In the genomic region with DNA sequence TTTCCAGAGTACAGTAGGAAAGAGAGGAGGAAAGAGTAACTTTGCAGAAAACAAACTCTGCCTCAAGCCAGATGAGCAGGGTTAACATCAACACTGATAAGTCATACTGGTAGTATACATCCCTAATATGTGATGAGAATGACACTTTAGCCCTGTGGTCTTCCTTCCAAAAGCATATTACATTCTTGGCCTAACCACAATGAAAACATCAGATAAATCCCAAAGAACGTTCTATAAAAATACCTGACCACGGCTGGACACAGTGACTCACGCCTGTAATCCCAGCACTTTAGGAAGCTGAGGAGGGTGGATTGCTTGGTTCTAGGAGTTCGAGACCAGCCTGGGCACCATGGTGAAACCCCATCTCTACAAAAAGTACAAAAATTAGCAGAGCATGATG, we compare ENCODE assay signal across 12 cellular contexts. TPM values are rescaled to one million over a fixed set of nuclear protein-coding genes. Genes with fewer than 3 reads are reported as not detected.
DNase-seq lines count a peak whose midpoint lies in the region; ATAC-seq, FAIRE-seq and TF ChIP-seq lines count a peak whose summit lies in the region.
"Had no signal": no experiment of that assay in that cellular context is flagged by ENCODE, and none has a peak within 500 bp of the region (broad histone marks: within the 10 kb centered on the region; RNA-seq: fewer than 3 reads in every experiment).

No MANE protein-coding gene starts in this region.

- 38 to 49% (median 43%) methylated on average over 4 of the region's 4 CpGs for WGBS in psoas muscle, 3 donors

- no peak overlapping the region for H2AFZ ChIP-seq in endothelial cell of umbilical vein (ENCODE audit: low read depth, low read length)

- no peak overlapping the region for H3K4me3 ChIP-seq in Panc1 (ENCODE audit: low read depth in 2 of 2, low read length in 2 of 2)
- no peak overlapping the region for H3K4me3 ChIP-seq in endothelial cell of umbilical vein (replicated peaks in 1 of 3; ENCODE audit: insufficient read depth in 1 of 3, low read depth in 1 of 3, low read length in 3 of 3)
- H3K4me3 ChIP-seq in psoas muscle, result no peak overlapping the region
- H3K4me3 ChIP-seq: esophagus muscularis mucosa had no signal

- in situ Hi-C loops in Panc1 (cut with HindIII; ENCODE audit: low pct_unique_long_range_greater_than_20kb, low sequenced_read_pairs), result no loop called here

- H3K4me1 ChIP-seq in Panc1 (ENCODE audit: control insufficient read depth, insufficient read depth, low read length), result peaks cover 45% of the 10 kb centered on the region
- peaks cover 45% of the 10 kb centered on the region for H3K4me1 ChIP-seq in endothelial cell of umbilical vein (ENCODE audit: control insufficient read depth, extremely low read depth, insufficient read depth, low read length)
- peaks cover 41% of the 10 kb centered on the region for H3K4me1 ChIP-seq in psoas muscle

- peaks cover 32% of the 10 kb centered on the region for H3K79me2 ChIP-seq in endothelial cell of umbilical vein (ENCODE audit: control insufficient read depth, insufficient read depth, low read length)

- H3K4me2 ChIP-seq in endothelial cell of umbilical vein (ENCODE audit: insufficient read depth, low read length), result no peak overlapping the region

- H3K36me3 ChIP-seq in Panc1 (ENCODE audit: control insufficient read depth, insufficient read depth, low read length) (no peaks in the 10 kb centered on the region), endothelial cell of umbilical vein (ENCODE audit: control insufficient read depth in 2 of 2, extremely low read depth in 1 of 2, insufficient read depth in 2 of 2, low read length in 2 of 2) (no peaks in the 10 kb centered on the region), psoas muscle (ENCODE audit: insufficient read depth in 1 of 2, low read depth in 1 of 2) (no peaks in the 10 kb centered on the region)

- ATAC-seq in Panc1 (peak; percentile 41), psoas muscle (no peak), HG03175 (IDR thresholded peaks at IDR 0.05; ENCODE audit: unreplicated experiment) (no peak), HG02970 (IDR thresholded peaks at IDR 0.05; ENCODE audit: low FRiP score, unreplicated experiment) (no peak), GM21529 (IDR thresholded peaks at IDR 0.05; ENCODE audit: unreplicated experiment) (no peak)
- ATAC-seq: WTC11 had no signal

- intact Hi-C loops in Panc1 (cut with micrococcal nuclease; ENCODE audit: unreplicated experiment), result no loop called here
- intact Hi-C loops in endothelial cell of umbilical vein (cut with micrococcal nuclease), result no loop called here
- intact Hi-C loops in psoas muscle (cut with DNase I), result no loop called here

- no peaks in the 10 kb centered on the region for H3K9me1 ChIP-seq in endothelial cell of umbilical vein (replicated peaks; ENCODE audit: control insufficient read depth, extremely low read depth, insufficient read depth, low read length)

- no peaks in the 10 kb centered on the region for H3K27me3 ChIP-seq in Panc1 (ENCODE audit: control insufficient read depth, insufficient read depth, low read length)
- H3K27me3 ChIP-seq in endothelial cell of umbilical vein (ENCODE audit: control insufficient read depth in 2 of 2, insufficient read depth in 2 of 2, low read length in 2 of 2), result no peaks in the 10 kb centered on the region
- H3K27me3 ChIP-seq in psoas muscle (ENCODE audit: insufficient read depth in 3 of 3, low read length in 2 of 3), result no peaks in the 10 kb centered on the region
- H3K27me3 ChIP-seq: esophagus muscularis mucosa had no signal

- H4K20me1 ChIP-seq in endothelial cell of umbilical vein (replicated peaks; ENCODE audit: control insufficient read depth, extremely low read depth, insufficient read depth, low read length), result no peaks in the 10 kb centered on the region

- CTCF ChIA-PET in Panc1 (lab: Charles Lee), result interaction anchor here (0.5 kb wide), 1 partner anchor 60 kb away, joined by 4 read pairs; no protein-coding TSS in a partner anchor
- CTCF ChIA-PET in endothelial cell of umbilical vein (lab: Charles Lee), result interaction anchor here (0.9 kb wide), 1 partner anchor 59 kb away, joined by 3 read pairs; no protein-coding TSS in a partner anchor
- CTCF ChIA-PET in HEK293T (lab: Yijun Ruan, JAX), result no interaction called here

- DNase-seq in GM04504 (ENCODE audit: low read depth) (peak; percentile 87), Panc1 (ENCODE audit: low read depth, low spot score) (peak; percentile 24), endothelial cell of umbilical vein (ENCODE audit: low read depth, low spot score) (peak; percentile 48), psoas muscle (no peak), HEK293T (ENCODE audit: extremely low spot score) (no peak)
- DNase-seq: activated naive CD4-positive, alpha-beta T cell treated with anti-CD3 and anti-CD28 coated beads for 36 hours; stimulated activated CD4-positive, alpha-beta T cell treated with anti-CD3 and anti-CD28 coated beads, Interleukin-1b, Interleukin-23, amount 100 ng/mL, for 48 hours had no signal

- no peak overlapping the region for H3K9ac ChIP-seq in endothelial cell of umbilical vein (replicated peaks; ENCODE audit: extremely low read depth, insufficient read depth, low read length)

- BruUV-seq in Panc1 (replicated peaks; lab: Mats Ljungman, UMichigan) (no TSS peak), endothelial cell of umbilical vein (replicated peaks; lab: Mats Ljungman, UMichigan) (no TSS peak)

- TF ChIP-seq POLR2A in endothelial cell of umbilical vein (IDR thresholded peaks at IDR 0.05; ENCODE audit: low read depth, low read length), result no peak

- FAIRE-seq in endothelial cell of umbilical vein (lab: Jason Lieb, UNC), result peak; percentile 80

- dilution Hi-C loops in endothelial cell of umbilical vein (cut with MboI; ENCODE audit: extremely low pct_ligation_motif_present, low sequenced_read_pairs), result no loop called here

- POLR2A ChIA-PET in Panc1 (lab: Charles Lee) (interaction anchor here (1.0 kb wide), 1 partner anchor 10 kb away, joined by 3 read pairs; no protein-coding TSS in a partner anchor), endothelial cell of umbilical vein (lab: Charles Lee) (no interaction called here), HEK293T (lab: Yijun Ruan, JAX) (no interaction called here)

- peak overlapping the region; percentile 95 for H3K27ac ChIP-seq in Panc1 (ENCODE audit: low read length)
- H3K27ac ChIP-seq in endothelial cell of umbilical vein (ENCODE audit: insufficient read depth, low read depth, low read length), result peak overlapping the region; percentile 80
- H3K27ac ChIP-seq in psoas muscle, result peak overlapping the region; percentile 98

- no peak for TF ChIP-seq CTCF in Panc1 (IDR thresholded peaks at IDR 0.05)
- TF ChIP-seq CTCF in endothelial cell of umbilical vein (IDR thresholded peaks at IDR 0.05; ENCODE audit: extremely low read depth in 1 of 2, insufficient read depth in 1 of 2, low read depth in 1 of 2, low read length in 2 of 2), result no peak
- TF ChIP-seq CTCF in psoas muscle (IDR thresholded peaks at IDR 0.05), result no peak

- H3K9me3 ChIP-seq in Panc1 (ENCODE audit: control insufficient read depth, insufficient read depth, low read depth, low read length) (no peaks in the 10 kb centered on the region), endothelial cell of umbilical vein (replicated peaks; ENCODE audit: control insufficient read depth, insufficient read depth, low read length) (no peaks in the 10 kb centered on the region), psoas muscle (no peaks in the 10 kb centered on the region)
- H3K9me3 ChIP-seq: esophagus muscularis mucosa had no signal

TF ChIP-seq in endothelial cell of umbilical vein, 7 proteins besides CTCF, POLR2A, EP300 and RAD21:
- TF ChIP-seq MYC (IDR thresholded peaks at IDR 0.05; ENCODE audit: low read depth, low read length), result no peak
- TF ChIP-seq POLR2AphosphoS5 (IDR thresholded peaks at IDR 0.05; ENCODE audit: insufficient read depth, low read depth, low read length), result peak; percentile 35
- TF ChIP-seq GATA2 (IDR thresholded peaks at IDR 0.05; ENCODE audit: insufficient read depth, insufficient read length, low read depth, low read length), result peak; percentile 42
- peak; percentile 73 for TF ChIP-seq FOS (IDR thresholded peaks at IDR 0.05; ENCODE audit: borderline replicate concordance, insufficient read depth, low read length)
TF ChIP-seq in endothelial cell of umbilical vein: peak in this region for 3.

TF ChIP-seq in HEK293T, 16 proteins besides CTCF, POLR2A, EP300 and RAD21 (continues in another document):
- no peak for TF ChIP-seq FOXM1 (IDR thresholded peaks at IDR 0.05; ENCODE audit: borderline replicate concordance)
- no peak for TF ChIP-seq SUZ12 (IDR thresholded peaks at IDR 0.05)
- no peak for TF ChIP-seq NFRKB (IDR thresholded peaks at IDR 0.05)
- no peak for TF ChIP-seq CTBP1 (IDR thresholded peaks at IDR 0.05; ENCODE audit: borderline replicate concordance)
- no peak for TF ChIP-seq LEF1 (IDR thresholded peaks at IDR 0.05; ENCODE audit: borderline replicate concordance)
- no peak for TF ChIP-seq FOXA1 (IDR thresholded peaks at IDR 0.05)
- TF ChIP-seq ARNT (IDR thresholded peaks at IDR 0.05), result no peak
- TF ChIP-seq FOXK2 (IDR thresholded peaks at IDR 0.05), result no peak
- no peak for TF ChIP-seq L3MBTL2 (conservative IDR thresholded peaks at IDR 0.05)
- no peak for TF ChIP-seq BHLHE40 (IDR thresholded peaks at IDR 0.05; ENCODE audit: borderline replicate concordance)
- TF ChIP-seq, protein P1, sequence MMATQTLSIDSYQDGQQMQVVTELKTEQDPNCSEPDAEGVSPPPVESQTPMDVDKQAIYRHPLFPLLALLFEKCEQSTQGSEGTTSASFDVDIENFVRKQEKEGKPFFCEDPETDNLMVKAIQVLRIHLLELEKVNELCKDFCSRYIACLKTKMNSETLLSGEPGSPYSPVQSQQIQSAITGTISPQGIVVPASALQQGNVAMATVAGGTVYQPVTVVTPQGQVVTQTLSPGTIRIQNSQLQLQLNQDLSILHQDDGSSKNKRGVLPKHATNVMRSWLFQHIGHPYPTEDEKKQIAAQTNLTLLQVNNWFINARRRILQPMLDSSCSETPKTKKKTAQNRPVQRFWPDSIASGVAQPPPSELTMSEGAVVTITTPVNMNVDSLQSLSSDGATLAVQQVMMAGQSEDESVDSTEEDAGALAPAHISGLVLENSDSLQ (IDR thresholded peaks at IDR 0.05), result no peak
- no peak for TF ChIP-seq TARDBP (IDR thresholded peaks at IDR 0.05)
- no peak for TF ChIP-seq HDGF (IDR thresholded peaks at IDR 0.05; ENCODE audit: borderline replicate concordance)

RNA-seq across cellular contexts. Expression of gene TMCC1, which starts 4.8 kb away (rescaled TPM):
- total RNA-seq in Panc1 (2021; ENCODE audit: unreplicated experiment) (33.2 TPM), endothelial cell of umbilical vein (36.6 and 38.4 TPM in 2 replicates), psoas muscle (10 to 100 TPM; 38.1 to 55.0 (median 44.9) TPM)
- polyA plus RNA-seq in Panc1 (2012; ENCODE audit: insufficient read length), result 15.3 TPM
- polyA plus RNA-seq in endothelial cell of umbilical vein (13.9 and 17.4 TPM in 2 replicates), psoas muscle (10 to 100 TPM; 12.4 to 31.4 (median 13.8) TPM)
- 16.1 and 17.3 TPM in 2 replicates for polyA plus RNA-seq in endothelial cell of umbilical vein (2011; cell fraction: cytosol; rRNA removed)
- 17.6 and 19.2 TPM in 2 replicates for polyA plus RNA-seq in endothelial cell of umbilical vein (2011; cell fraction: nucleus; rRNA removed)
- 11.3 and 12.6 TPM in 2 replicates for polyA plus RNA-seq in endothelial cell of umbilical vein (2012)
- polyA minus RNA-seq in endothelial cell of umbilical vein, result 40.3 and 41.2 TPM in 2 replicates
- polyA minus RNA-seq in endothelial cell of umbilical vein (2011; cell fraction: cytosol; rRNA and poly(A)+ RNA removed), result 10.2 TPM
- polyA minus RNA-seq in endothelial cell of umbilical vein (2011; cell fraction: nucleus; rRNA and poly(A)+ RNA removed), result 29.7 and 32.8 TPM in 2 replicates

Comparison
In these comparisons a context has a peak if more than half of its experiments do, and no peak if none do; other contexts are left out.
1. DNase-seq: peak in GM04504 (single experiment), Panc1 (single experiment) and endothelial cell of umbilical vein (single experiment); none in psoas muscle (0 of 2) and HEK293T (single experiment).
2. Peak in every context shown above with its lines, with median percentiles within 50 percentile points of each other: H3K27ac ChIP-seq.